In genomic region chr13:84086098-84086846, GRCh38 we compare ENCODE assay signal across 7 cellular contexts.
DNase-seq lines count a peak whose midpoint lies in the region; ATAC-seq and TF ChIP-seq lines count a peak whose summit lies in the region.
"Not testable (repeated sequence)": the region's sequence is repeated elsewhere in the genome, so short reads cannot be mapped to it uniquely, and the experiment has no call there.

No MANE protein-coding gene starts in this region.

- not testable (repeated sequence) for H3K4me3 Mint-ChIP-seq in activated CD8-positive, alpha-beta memory T cell treated with anti-CD3 and anti-CD28 coated beads, Interleukin-2, amount 10 ng/mL, durations not matched to agents 7 days and 5 days
- H3K4me3 Mint-ChIP-seq in immature natural killer cell: peak overlapping the region in 3 of 5 donors; percentile 40 to 56 (median 47)

- not testable (repeated sequence) for TF ChIP-seq CTCF in Loucy (conservative IDR thresholded peaks at IDR 0.05; ENCODE audit: low read length); astrocyte of the cerebellum (IDR thresholded peaks at IDR 0.05; ENCODE audit: low read depth, low read length, missing control alignments)

- H3K27me3 Mint-ChIP-seq in activated CD8-positive, alpha-beta memory T cell treated with anti-CD3 and anti-CD28 coated beads, Interleukin-2, amount 10 ng/mL, durations not matched to agents 7 days and 5 days; immature natural killer cell (ENCODE audit: low read depth in 3 of 3): not testable (repeated sequence)

- not testable (repeated sequence) for H3K36me3 ChIP-seq in Loucy (ENCODE audit: insufficient read depth, low read length); esophagus (ENCODE audit: control insufficient read depth in 2 of 2, insufficient read depth in 2 of 2, low read length in 1 of 2)

- H3K9me3 ChIP-seq in Loucy (ENCODE audit: insufficient read depth, low read depth, low read length); esophagus (ENCODE audit: control insufficient read depth in 2 of 2, insufficient read depth in 1 of 2, low read depth in 1 of 2, low read length in 1 of 2): not testable (repeated sequence)

- H3K9me2 ChIP-seq in Loucy (replicated peaks; ENCODE audit: low read depth, low read length): not testable (repeated sequence)

- H3K27ac Mint-ChIP-seq in activated CD8-positive, alpha-beta memory T cell treated with anti-CD3 and anti-CD28 coated beads, Interleukin-2, amount 10 ng/mL, durations not matched to agents 7 days and 5 days; immature natural killer cell: not testable (repeated sequence)

- H3K4me1 ChIP-seq in Loucy (ENCODE audit: insufficient read depth, low read length, poor library complexity, severe bottlenecking): peaks cover 10% of the 10 kb centered on the region
- H3K4me1 ChIP-seq in esophagus (ENCODE audit: control insufficient read depth in 2 of 2, insufficient read depth in 2 of 2, low read length in 1 of 2): not testable (repeated sequence)

- H3K4me1 Mint-ChIP-seq in activated CD8-positive, alpha-beta memory T cell treated with anti-CD3 and anti-CD28 coated beads, Interleukin-2, amount 10 ng/mL, durations not matched to agents 7 days and 5 days; immature natural killer cell: not testable (repeated sequence)

- not testable (repeated sequence) for H3K36me3 Mint-ChIP-seq in activated CD8-positive, alpha-beta memory T cell treated with anti-CD3 and anti-CD28 coated beads, Interleukin-2, amount 10 ng/mL, durations not matched to agents 7 days and 5 days; immature natural killer cell

- peak overlapping the region; percentile 79 for H3K9ac ChIP-seq in Loucy (ENCODE audit: low read depth, low read length, poor library complexity, severe bottlenecking)

- H3K27ac ChIP-seq in esophagus (ENCODE audit: low read depth in 2 of 2, low read length in 1 of 2): not testable (repeated sequence)

- ATAC-seq in activated CD8-positive, alpha-beta memory T cell treated with anti-CD3 and anti-CD28 coated beads, Interleukin-2, amount 10 ng/mL, durations not matched to agents 7 days and 5 days: peak; percentile 42

- H4K20me1 ChIP-seq in Loucy (ENCODE audit: insufficient read depth, low read length, poor library complexity, severe bottlenecking): not testable (repeated sequence)

- CTCF ChIA-PET in activated CD8-positive, alpha-beta memory T cell treated with anti-CD3 and anti-CD28 coated beads, Interleukin-2, amount 10 ng/mL, durations not matched to agents 7 days and 5 days (lab: Charles Lee): not testable (repeated sequence)

- DNase-seq in ELF-1 (ENCODE audit: low read depth, low spot score): peak; percentile 73
- DNase-seq in activated CD8-positive, alpha-beta memory T cell treated with anti-CD3 and anti-CD28 coated beads, Interleukin-2, amount 10 ng/mL, durations not matched to agents 7 days and 5 days; astrocyte of the cerebellum (ENCODE audit: low read depth); immature natural killer cell; skeletal muscle cell (ENCODE audit: low read depth): not testable (repeated sequence)

- not testable (repeated sequence) for H3F3A ChIP-seq in Loucy (ENCODE audit: low read depth)

- not testable (repeated sequence) for H3K9me3 Mint-ChIP-seq in activated CD8-positive, alpha-beta memory T cell treated with anti-CD3 and anti-CD28 coated beads, Interleukin-2, amount 10 ng/mL, durations not matched to agents 7 days and 5 days (ENCODE audit: low read depth); immature natural killer cell

- H3K4me2 ChIP-seq in Loucy (ENCODE audit: low read depth, low read length, poor library complexity, severe bottlenecking): peak overlapping the region; percentile 73

- WGBS in esophagus, 2 donors: 82 to 84% methylated on average over 31 to 49 of the region's 49 CpGs

- in situ Hi-C loops in astrocyte of the cerebellum (cut with HindIII; ENCODE audit: low sequenced_read_pairs): not testable (repeated sequence)

- peak overlapping the region; percentile 81 for H3K4me3 ChIP-seq in Loucy (ENCODE audit: low read length, poor library complexity, severe bottlenecking)
- H3K4me3 ChIP-seq in astrocyte of the cerebellum (ENCODE audit: low read depth, low read length): peak overlapping the region; percentile 16
- H3K4me3 ChIP-seq in esophagus (ENCODE audit: low read depth in 1 of 2, low read length in 2 of 2): peak overlapping the region; percentile 5 to 33
- peak overlapping the region; percentile 54 for H3K4me3 ChIP-seq in skeletal muscle cell (ENCODE audit: low read depth, low read length)

- peak overlapping the region; percentile 83 for H2AFZ ChIP-seq in Loucy (ENCODE audit: low read length)

- H3K27me3 ChIP-seq in Loucy (ENCODE audit: insufficient read depth, low read length, poor library complexity, severe bottlenecking); esophagus (ENCODE audit: control insufficient read depth in 1 of 2, insufficient read depth in 2 of 2, low read length in 2 of 2): not testable (repeated sequence)

- H3K79me2 ChIP-seq in Loucy (ENCODE audit: insufficient read depth, low read length): peaks cover 17% of the 10 kb centered on the region

Comparison
In these comparisons a context has a peak if more than half of its experiments do, and no peak if none do; other contexts are left out.
1. H3K4me3 ChIP-seq: peak in every context shown above with its lines; median percentile 81 in Loucy; 54 in skeletal muscle cell; 19 in esophagus; 16 in astrocyte of the cerebellum.